Comparison of ENCODE assay signal across 8 cellular contexts in the genomic region with DNA sequence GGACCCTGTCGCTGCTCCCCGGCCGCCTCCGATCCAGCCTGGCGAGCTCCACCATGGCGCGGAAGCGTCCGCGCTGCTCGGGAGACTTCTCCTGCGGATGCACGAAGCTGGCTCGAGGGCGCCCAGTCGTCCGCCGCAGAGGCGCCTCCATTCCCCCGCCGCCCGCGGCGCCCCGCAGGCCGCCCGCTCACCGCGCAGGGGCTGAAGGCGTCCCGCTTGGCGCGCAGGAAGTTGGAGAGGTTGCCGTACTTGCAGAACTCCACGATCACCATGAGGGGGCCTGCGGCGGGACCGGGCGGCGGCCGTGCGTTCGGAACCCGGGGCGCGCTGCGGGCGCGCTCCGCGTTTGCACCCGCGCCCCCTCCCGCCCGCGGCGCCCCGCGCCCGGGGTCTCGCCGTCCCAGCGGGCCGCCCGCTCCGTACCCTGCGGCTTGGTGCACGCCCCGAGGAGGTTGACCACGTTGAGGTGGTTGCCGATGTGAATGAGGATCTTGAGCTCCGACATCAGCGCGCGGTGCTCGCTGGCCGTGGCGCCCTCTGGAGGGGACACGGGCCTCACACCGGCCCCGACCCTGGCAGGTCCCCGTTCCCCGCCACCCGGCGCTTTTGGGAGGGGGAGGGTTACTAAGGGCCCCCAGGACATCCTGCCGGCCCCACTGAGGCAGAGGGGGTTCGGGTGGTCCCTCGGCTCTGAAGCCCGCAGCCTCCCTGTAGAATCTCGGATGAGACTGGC. TPM values are rescaled to one million over a fixed set of nuclear protein-coding genes. Genes with fewer than 3 reads are reported as not detected.
DNase-seq lines count a peak whose midpoint lies in the region; ATAC-seq and TF ChIP-seq lines count a peak whose summit lies in the region.

No MANE protein-coding gene starts in this region.

- no peak for ATAC-seq in right cardiac atrium
- ATAC-seq in heart left ventricle = no peak
- no peak for ATAC-seq in HG02642 (IDR thresholded peaks at IDR 0.05; ENCODE audit: poor library complexity, unreplicated experiment)
- ATAC-seq in GM21423 (IDR thresholded peaks at IDR 0.05; ENCODE audit: unreplicated experiment) = no peak

- H3K4me1 ChIP-seq in right cardiac atrium (ENCODE audit: control insufficient read depth, insufficient read depth, low read length) = no peaks in the 10 kb centered on the region
- peaks cover 0 to 18% (median 3%) of the 10 kb centered on the region in 12 donors for H3K4me1 ChIP-seq in heart left ventricle

- TF ChIP-seq POLR2A in heart left ventricle (IDR thresholded peaks at IDR 0.05) = no peak

- DNase-seq in right cardiac atrium (no peak), heart left ventricle (no peak), foreskin fibroblast (peak; percentile 28 to 66), DMS79 treated with DMSO at 0.1 percent for 48 hours (lab: John Stamatoyannopoulos, UW) (no peak)
- peak; percentile 51 to 56 for DNase-seq in activated CD4-positive, alpha-beta T cell treated with anti-CD3 and anti-CD28 coated beads, Interleukin-2, amount 50 U/mL, for 48 hours
- DNase-seq in stimulated activated CD4-positive, alpha-beta T cell treated with anti-CD3 and anti-CD28 coated beads, Interleukin-12 subunit alpha, Interleukin-12 subunit beta, amount 100 ng/mL, for 4 hours = peak; percentile 41

- 33% methylated on average over 90 of the region's 90 CpGs for WGBS in right cardiac atrium
- WGBS in heart left ventricle, 4 donors = 28 to 60% (median 36%) methylated on average over 62 to 90 of the region's 90 CpGs

- H3K27ac ChIP-seq in right cardiac atrium (ENCODE audit: low read length) (no peak overlapping the region), heart left ventricle (no peak overlapping the region)

- intact Hi-C loops in right cardiac atrium (cut with DNase I) (no loop called here), heart left ventricle (cut with DNase I) (no loop called here)

- peak in 2 of 12 donors; percentile 5 to 6 for TF ChIP-seq CTCF in heart left ventricle (IDR thresholded peaks at IDR 0.05)
- TF ChIP-seq CTCF in foreskin fibroblast (IDR thresholded peaks at IDR 0.05; ENCODE audit: low read depth, low read length) = peak; percentile 28

- H3K4me3 ChIP-seq in right cardiac atrium (ENCODE audit: low read length) (peak overlapping the region; percentile 23), heart left ventricle (peak overlapping the region in 6 of 12 donors; percentile 15 to 42 (median 28)), foreskin fibroblast (ENCODE audit: low read depth in 1 of 2, low read length in 2 of 2) (peak overlapping the region in 1 of 2 donors; percentile 25)

- H3K36me3 ChIP-seq in heart left ventricle = peaks cover 0 to 20% (median 0%) of the 10 kb centered on the region in 9 donors

- H3K27me3 ChIP-seq in right cardiac atrium (ENCODE audit: control insufficient read depth, insufficient read depth) (no peaks in the 10 kb centered on the region), heart left ventricle (peaks cover 0 to 18% (median 2%) of the 10 kb centered on the region in 9 donors)

- H3K9me3 ChIP-seq in right cardiac atrium (ENCODE audit: control insufficient read depth, low read length) (no peaks in the 10 kb centered on the region), heart left ventricle (peaks cover 0 to 6% (median 0%) of the 10 kb centered on the region in 12 donors)

RNA-seq across cellular contexts. Expression of a gene that starts 27.7 kb away (rescaled TPM):
- total RNA-seq in right cardiac atrium (not detected), heart left ventricle (under 1 TPM in 1 of 9 donors, not detected in 8; 0.85 TPM)
- polyA plus RNA-seq in right cardiac atrium (not detected), heart left ventricle (under 1 TPM; 0.22 to 0.57 TPM)

RNA-seq across cellular contexts. Expression of a gene that starts 30.4 kb away (rescaled TPM):
- 1 to 10 TPM; 2.0 to 3.3 (median 3.3) TPM for total RNA-seq in right cardiac atrium
- 4.8 TPM for polyA plus RNA-seq in right cardiac atrium
- 10 to 100 TPM in 2 of 9 donors, 1 to 10 TPM in 7; 2.1 to 13.7 (median 6.9) TPM for total RNA-seq in heart left ventricle
- polyA plus RNA-seq in heart left ventricle = 1 to 10 TPM; 5.0 to 5.4 TPM

Comparison
In these comparisons a context has a peak if more than half of its experiments do, and no peak if none do; other contexts are left out.
1. DNase-seq: peak in activated CD4-positive, alpha-beta T cell treated with anti-CD3 and anti-CD28 coated beads, Interleukin-2, amount 50 U/mL, for 48 hours (2 of 2), foreskin fibroblast (2 of 2) and stimulated activated CD4-positive, alpha-beta T cell treated with anti-CD3 and anti-CD28 coated beads, Interleukin-12 subunit alpha, Interleukin-12 subunit beta, amount 100 ng/mL, for 4 hours (single experiment); none in right cardiac atrium (0 of 3), heart left ventricle (0 of 5) and DMS79 treated with DMSO at 0.1 percent for 48 hours (single experiment).